23 cellular contexts compared by ENCODE assay signal in the genomic region with DNA sequence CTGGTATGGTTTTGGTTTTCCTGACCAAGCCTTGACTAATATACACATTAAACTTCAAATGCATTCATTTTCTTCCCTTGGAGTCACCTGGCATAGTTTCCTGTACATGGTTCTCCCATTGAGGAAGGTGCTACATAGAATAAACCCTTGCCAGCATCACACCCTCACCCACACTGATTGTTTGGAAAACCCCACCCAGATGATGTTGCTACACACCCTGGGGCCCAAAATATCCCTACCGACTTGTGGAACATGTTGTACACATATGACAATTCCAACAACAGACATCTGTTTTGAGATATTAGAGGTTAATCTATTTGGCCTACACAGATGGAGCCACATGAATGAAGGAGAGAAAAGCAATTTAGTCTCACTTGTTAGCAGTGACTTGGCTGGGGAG.
"Had no signal": no experiment of that assay in that cellular context is flagged by ENCODE, and none has a peak within 500 bp of the region (broad histone marks: within the 10 kb centered on the region; RNA-seq: fewer than 3 reads in every experiment).

No MANE protein-coding gene starts in this region.

- H3K9me3 ChIP-seq: esophagus muscularis mucosa, gastrocnemius medialis, left lung, lower lobe of right lung, prostate gland, right atrium auricular region, sigmoid colon, stomach, testis, tibial artery had no signal

- H3K36me3 ChIP-seq: esophagus muscularis mucosa, gastrocnemius medialis, left lung, lower lobe of right lung, prostate gland, right atrium auricular region, sigmoid colon, stomach, tibial artery had no signal

- H3K4me3 ChIP-seq: dorsolateral prefrontal cortex, esophagus muscularis mucosa, gastrocnemius medialis, hepatocyte, left lung, lower lobe of right lung, prostate gland, right atrium auricular region, sigmoid colon, stomach, testis, tibial artery had no signal

- H3K27ac ChIP-seq: dorsolateral prefrontal cortex, epithelial cell of prostate, esophagus muscularis mucosa, gastrocnemius medialis, hepatocyte, left lung, lower lobe of right lung, prostate gland, right atrium auricular region, sigmoid colon, stomach, testis, tibial artery had no signal

- H3K27me3 ChIP-seq: dorsolateral prefrontal cortex, esophagus muscularis mucosa, gastrocnemius medialis, hepatocyte, left lung, right atrium auricular region, sigmoid colon, stomach, testis, tibial artery had no signal

- ATAC-seq: left cardiac atrium; left lung; lower lobe of right lung; naive thymus-derived CD8-positive, alpha-beta T cell; stimulated activated effector memory CD8-positive, alpha-beta T cell treated with anti-CD3 and anti-CD28 coated beads, Interleukin-12 subunit alpha, Interleukin-12 subunit beta, amount 100 ng/mL, for 72 hours had no signal

- H3K4me1 ChIP-seq: esophagus muscularis mucosa, gastrocnemius medialis, left lung, lower lobe of right lung, prostate gland, right atrium auricular region, sigmoid colon, stomach, testis, tibial artery had no signal

- DNase-seq: dorsolateral prefrontal cortex; effector CD4-positive, alpha-beta T cell; gastrocnemius medialis; head of caudate nucleus; left cardiac atrium; left lung; lower lobe of right lung; naive thymus-derived CD8-positive, alpha-beta T cell; nephron progenitor cell; nucleus accumbens; sigmoid colon; stimulated activated CD4-positive, alpha-beta T cell treated with anti-CD3 and anti-CD28 coated beads, Interleukin-2, amount 100 ng/mL, for 24 hours; stimulated activated CD4-positive, alpha-beta T cell treated with anti-CD3 and anti-CD28 coated beads, Interleukin-4, amount 100 ng/mL, for 24 hours; stimulated activated naive CD4-positive, alpha-beta T cell treated with Interleukin-2 at 50 U/mL for 16 hours; stomach; testis; tibial artery had no signal
